In the genomic region with DNA sequence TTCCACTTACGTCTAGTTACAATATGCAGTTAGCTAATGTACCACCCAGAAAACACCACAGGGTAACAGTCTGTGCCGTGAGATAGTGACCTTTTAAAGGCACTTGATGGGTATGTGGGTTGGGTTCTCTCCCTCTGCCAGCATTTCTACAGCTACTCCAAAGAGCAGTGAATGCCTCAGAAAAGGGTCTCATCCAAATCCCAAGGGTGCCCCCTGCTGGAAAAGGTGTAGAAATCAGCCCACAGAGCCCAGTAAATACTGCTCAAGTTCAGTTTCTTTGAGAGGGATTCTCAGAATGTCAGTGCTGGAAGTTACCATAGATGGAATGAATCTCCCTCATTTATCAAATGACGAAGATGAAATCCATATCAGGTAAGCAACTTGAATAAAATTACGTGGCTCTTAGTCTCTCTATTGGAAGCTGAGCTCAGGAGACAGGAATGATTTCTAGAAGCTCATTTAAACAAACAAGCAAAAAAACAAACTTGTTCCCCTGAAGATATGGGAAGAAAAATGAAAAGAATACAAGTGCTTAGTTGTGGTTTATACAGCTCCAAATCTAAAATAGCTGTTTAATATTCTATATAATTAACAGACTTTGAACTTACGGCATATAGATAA, we compare ENCODE assay signal across 8 cellular contexts. TPM values are rescaled to one million over a fixed set of nuclear protein-coding genes. Genes with fewer than 3 reads are reported as not detected.
DNase-seq lines count a peak whose midpoint lies in the region; ATAC-seq and TF ChIP-seq lines count a peak whose summit lies in the region.

No MANE protein-coding gene starts in this region.

- H3K4me1 ChIP-seq in left lung = peaks cover 0 to 34% of the 10 kb centered on the region in 2 donors

- no peak overlapping the region for H3K27ac ChIP-seq in left lung

- ATAC-seq in HG02885 (IDR thresholded peaks at IDR 0.05; ENCODE audit: poor library complexity, unreplicated experiment) = peak; percentile 91
- ATAC-seq in left lung = peak; percentile 97

- no peaks in the 10 kb centered on the region for H3K27me3 ChIP-seq in left lung

- no peaks in the 10 kb centered on the region for H3K9me3 ChIP-seq in left lung

- intact Hi-C loops in left lung (cut with DNase I) = loop anchor here in 1 of 2 donors (10.0 kb wide), 1 partner anchor 116 kb away; no protein-coding TSS in a partner anchor

- DNase-seq in activated gamma-delta T cell treated with Interleukin-2 at 50 U/mL for 16 hours (peak; percentile 44), activated gamma-delta T cell (lab: John Stamatoyannopoulos, UW) (no peak), NCI-H2196 (lab: John Stamatoyannopoulos, UW; ENCODE audit: unreplicated experiment) (peak; percentile 33), left lung (peak in 1 of 2 donors; percentile 64)
- DNase-seq in activated CD4-positive, CD25-positive, alpha-beta regulatory T cell (lab: John Stamatoyannopoulos, UW) = peak; percentile 26 to 37 (median 32)
- DNase-seq in central memory CD4-positive, alpha-beta T cell = peak; percentile 59
- DNase-seq in stimulated activated CD4-positive, alpha-beta T cell treated with anti-CD3 and anti-CD28 coated beads, TNF-alpha, amount 100 ng/mL, for 48 hours (ENCODE audit: low read depth in 3 of 3) = peak; percentile 38 to 72 (median 52)

- H3K36me3 ChIP-seq in left lung = no peaks in the 10 kb centered on the region

- TF ChIP-seq CTCF in left lung (IDR thresholded peaks at IDR 0.05) = peak; percentile 51 to 77

- H3K4me3 ChIP-seq in left lung = no peak overlapping the region

RNA-seq across cellular contexts. Expression of gene RNF175, which starts 9.5 kb away (rescaled TPM):
- under 1 TPM in 1 of 2 donors, not detected in 1; 0.23 TPM for total RNA-seq in left lung

RNA-seq across cellular contexts. Expression of gene SFRP2, which starts 38.6 kb away (rescaled TPM):
- total RNA-seq in left lung = 10 to 100 TPM; 64.4 to 73.9 TPM
